10 cellular contexts compared by ENCODE assay signal in genomic region chr4:120843840-120844527, GRCh38.
DNase-seq lines count a peak whose midpoint lies in the region; TF ChIP-seq lines count a peak whose summit lies in the region.
"Had no signal": no experiment of that assay in that cellular context is flagged by ENCODE, and none has a peak within 500 bp of the region (broad histone marks: within the 10 kb centered on the region; RNA-seq: fewer than 3 reads in every experiment).

No MANE protein-coding gene starts in this region.

- H3K79me2 ChIP-seq in MM.1S (ENCODE audit: low read length) = no peaks in the 10 kb centered on the region

- H3K27ac ChIP-seq in MM.1S (ENCODE audit: low read length) (no peak overlapping the region), endodermal cell (ENCODE audit: low read depth, low read length) (no peak overlapping the region)
- H3K27ac ChIP-seq: skin epidermis had no signal

- H3K4me1 ChIP-seq in MM.1S (ENCODE audit: low read length) (0 out of 2 replicates have a peak, but pooled peaks cover 3% of the 10 kb centered on the region), endodermal cell (ENCODE audit: control insufficient read depth, insufficient read depth, low read length) (no peaks in the 10 kb centered on the region)

- H3K9me3 ChIP-seq in MM.1S (replicated peaks; ENCODE audit: insufficient read depth, low read length) (no peaks in the 10 kb centered on the region), endodermal cell (ENCODE audit: control insufficient read depth, low read length) (no peaks in the 10 kb centered on the region)

- H2AFZ ChIP-seq in MM.1S (ENCODE audit: low read length) = no peak overlapping the region

- peak; percentile 38 for TF ChIP-seq CTCF in MM.1S (IDR thresholded peaks at IDR 0.05; ENCODE audit: low read length)
- TF ChIP-seq CTCF in endodermal cell (conservative IDR thresholded peaks at IDR 0.05) = peak; percentile 84

- H3K9me3 Mint-ChIP-seq in endodermal cell (no peaks in the 10 kb centered on the region), immature natural killer cell (no peaks in the 10 kb centered on the region)
- H3K9me3 Mint-ChIP-seq: CD8-positive, alpha-beta memory T cell had no signal

- H3K4me1 Mint-ChIP-seq in endodermal cell (peaks cover 5% of the 10 kb centered on the region), immature natural killer cell (no peaks in the 10 kb centered on the region)

- no peaks in the 10 kb centered on the region for H3K9me2 ChIP-seq in MM.1S (replicated peaks; ENCODE audit: insufficient read depth, low read length)

- H3K36me3 Mint-ChIP-seq in endodermal cell (ENCODE audit: low read depth) (no peaks in the 10 kb centered on the region), immature natural killer cell (no peaks in the 10 kb centered on the region)
- H3K36me3 Mint-ChIP-seq: CD8-positive, alpha-beta memory T cell had no signal

- H3K4me3 Mint-ChIP-seq in endodermal cell = no peak overlapping the region
- no peak overlapping the region for H3K4me3 Mint-ChIP-seq in immature natural killer cell
- H3K4me3 Mint-ChIP-seq: CD8-positive, alpha-beta memory T cell had no signal

- no peak overlapping the region for H3K4me2 ChIP-seq in MM.1S (ENCODE audit: low read depth, low read length)

- H3K27me3 ChIP-seq in MM.1S (replicated peaks; ENCODE audit: insufficient read depth, low read length) (no peaks in the 10 kb centered on the region), endodermal cell (ENCODE audit: control insufficient read depth, insufficient read depth, low read length, poor library complexity, severe bottlenecking) (no peaks in the 10 kb centered on the region)

- H3K9ac ChIP-seq in MM.1S (ENCODE audit: low read length) (no peak overlapping the region), endodermal cell (ENCODE audit: extremely low read depth, low read length, poor library complexity, severe bottlenecking) (no peak overlapping the region)

- H4K20me1 ChIP-seq in MM.1S (ENCODE audit: insufficient read depth, low read length) = no peaks in the 10 kb centered on the region

- DNase-seq in activated CD4-positive, alpha-beta T cell treated with anti-CD3 and anti-CD28 coated beads for 48 hours = peak; percentile 22
- no peak for DNase-seq in activated CD4-positive, alpha-beta T cell treated with anti-CD3 and anti-CD28 coated beads, Interleukin-2, amount 50 U/mL, for 4 hours
- DNase-seq in MM.1S = no peak
- peak; percentile 78 for DNase-seq in endodermal cell
- peak; percentile 18 for DNase-seq in retina
- no peak for DNase-seq in stimulated activated CD4-positive, alpha-beta T cell treated with anti-CD3 and anti-CD28 coated beads, Interleukin-4, amount 100 ng/mL, for 4 hours
- no peak for DNase-seq in COR-L47 (lab: John Stamatoyannopoulos, UW)
- DNase-seq in immature natural killer cell = no peak

- no peaks in the 10 kb centered on the region for H3K27me3 Mint-ChIP-seq in endodermal cell (ENCODE audit: insufficient read depth)
- H3K27me3 Mint-ChIP-seq in immature natural killer cell (ENCODE audit: low read depth in 3 of 3) = no peaks in the 10 kb centered on the region
- H3K27me3 Mint-ChIP-seq: CD8-positive, alpha-beta memory T cell had no signal

- H3K4me3 ChIP-seq in MM.1S (ENCODE audit: low read length) (no peak overlapping the region), endodermal cell (ENCODE audit: low read length) (no peak overlapping the region)
- H3K4me3 ChIP-seq: skin epidermis had no signal

- no peak overlapping the region for H3K27ac Mint-ChIP-seq in endodermal cell
- no peak overlapping the region for H3K27ac Mint-ChIP-seq in immature natural killer cell

- no peaks in the 10 kb centered on the region for H3K36me3 ChIP-seq in MM.1S (replicated peaks; ENCODE audit: insufficient read depth, low read length)
- no peaks in the 10 kb centered on the region for H3K36me3 ChIP-seq in endodermal cell (ENCODE audit: control insufficient read depth, insufficient read depth, low read length)

- WGBS in endodermal cell (ENCODE audit: insufficient coverage in 1 of 2, insufficient read length in 1 of 2), 2 experiments = 74 to 90% methylated on average over 4 to 7 of the region's 7 CpGs

- H3F3A ChIP-seq in MM.1S (ENCODE audit: insufficient read depth, low read length) = no peaks in the 10 kb centered on the region

Comparison
In these comparisons a context has a peak if more than half of its experiments do, and no peak if none do; other contexts are left out.
1. DNase-seq: peak in activated CD4-positive, alpha-beta T cell treated with anti-CD3 and anti-CD28 coated beads for 48 hours (single experiment), endodermal cell (single experiment) and retina (single experiment); none in activated CD4-positive, alpha-beta T cell treated with anti-CD3 and anti-CD28 coated beads, Interleukin-2, amount 50 U/mL, for 4 hours (0 of 2), MM.1S (single experiment), stimulated activated CD4-positive, alpha-beta T cell treated with anti-CD3 and anti-CD28 coated beads, Interleukin-4, amount 100 ng/mL, for 4 hours (0 of 2), COR-L47 (single experiment) and immature natural killer cell (0 of 3).